13 cellular contexts compared by ENCODE assay signal in the genomic region with DNA sequence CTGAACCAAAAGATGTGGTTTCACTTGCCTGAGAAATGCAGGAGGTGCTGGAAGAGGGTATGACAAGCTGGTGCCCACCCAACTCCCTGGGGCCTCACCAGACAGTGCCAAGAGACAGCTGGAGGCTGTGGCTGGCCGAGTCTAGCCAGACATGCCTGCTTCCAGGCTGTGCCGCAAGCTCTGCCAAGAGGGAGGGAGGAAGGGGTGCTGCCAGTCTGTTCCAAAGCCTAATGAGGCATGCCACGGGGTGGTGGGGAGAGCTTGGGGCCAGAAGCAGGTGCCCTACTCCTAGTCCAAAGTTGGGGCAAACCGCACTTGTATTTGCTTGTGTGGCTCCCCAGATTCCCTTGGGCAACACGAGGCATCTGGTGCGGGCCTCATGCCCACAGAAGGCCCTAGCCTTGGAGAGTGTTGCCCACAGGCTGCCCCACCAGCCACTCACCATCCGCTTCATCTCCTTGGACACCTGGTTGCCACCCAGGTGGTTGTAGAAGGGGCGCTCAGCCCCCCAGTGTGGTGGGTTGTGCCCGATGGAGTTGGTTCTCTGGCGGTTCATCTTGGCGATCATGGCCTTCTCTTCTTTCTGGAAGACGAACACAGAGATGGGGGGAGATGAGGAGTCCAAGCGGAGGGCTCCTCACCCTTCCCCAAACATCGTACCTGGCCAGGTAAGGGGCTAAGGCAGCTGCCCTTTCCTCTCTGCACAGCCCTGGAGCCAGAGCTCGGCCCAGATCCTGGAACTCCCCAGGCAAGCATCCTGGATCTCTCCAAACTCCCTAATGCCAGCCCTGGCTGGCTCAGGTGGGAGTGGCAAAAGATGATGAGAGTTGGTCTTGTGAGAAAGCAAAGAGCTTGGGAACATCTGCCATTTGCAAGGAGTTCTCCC.
DNase-seq lines count a peak whose midpoint lies in the region; ATAC-seq, FAIRE-seq and TF ChIP-seq lines count a peak whose summit lies in the region.
"Had no signal": no experiment of that assay in that cellular context is flagged by ENCODE, and none has a peak within 500 bp of the region (broad histone marks: within the 10 kb centered on the region; RNA-seq: fewer than 3 reads in every experiment).

No MANE protein-coding gene starts in this region.

- H3K27ac ChIP-seq in coronary artery, result peak overlapping the region; percentile 21 to 77
- peak overlapping the region; percentile 54 to 55 for H3K27ac ChIP-seq in right atrium auricular region
- peak overlapping the region; percentile 28 to 63 for H3K27ac ChIP-seq in thoracic aorta
- H3K27ac ChIP-seq: 22Rv1 had no signal

- peak; percentile 63 for DNase-seq in DMS 273 (lab: John Stamatoyannopoulos, UW; ENCODE audit: unreplicated experiment)
- no peak for DNase-seq in DMS 273 treated with DMSO at 0.1 percent for 48 hours (lab: John Stamatoyannopoulos, UW)
- no peak for DNase-seq in coronary artery (ENCODE audit: low spot score)
- no peak for DNase-seq in right atrium auricular region (ENCODE audit: low spot score)
- no peak for DNase-seq in thoracic aorta (ENCODE audit: low spot score)
- DNase-seq in RCC 7860 (ENCODE audit: low spot score), result no peak
- DNase-seq in inferior parietal cortex (ENCODE audit: extremely low spot score), result no peak
- DNase-seq: DMS53, MV-4-11, NCI-H1417 treated with DMSO at 0.1 percent for 48 hours had no signal

- TF ChIP-seq CTCF in coronary artery (IDR thresholded peaks at IDR 0.05) (no peak), right atrium auricular region (IDR thresholded peaks at IDR 0.05) (no peak), thoracic aorta (IDR thresholded peaks at IDR 0.05) (no peak)

- H3K36me3 ChIP-seq in right atrium auricular region, result peaks cover 44% of the 10 kb centered on the region
- H3K36me3 ChIP-seq in thoracic aorta, result peaks cover 24% of the 10 kb centered on the region
- H3K36me3 ChIP-seq: HAP-1 had no signal

- no peak for ATAC-seq in thoracic aorta (ENCODE audit: insufficient number of reproducible peaks, low FRiP score, low read depth)
- no peak for ATAC-seq in GM18858 (IDR thresholded peaks at IDR 0.05; ENCODE audit: unreplicated experiment)

- H3K4me1 ChIP-seq in right atrium auricular region, result peaks cover 0 to 51% of the 10 kb centered on the region in 2 donors
- H3K4me1 ChIP-seq in thoracic aorta (ENCODE audit: control insufficient read depth in 1 of 2, low read depth in 2 of 2), result peaks cover 4 to 54% of the 10 kb centered on the region in 2 donors

- FAIRE-seq in RCC 7860 (lab: Jason Lieb, UNC), result no peak

- H3K9me3 ChIP-seq in right atrium auricular region, result no peaks in the 10 kb centered on the region
- no peaks in the 10 kb centered on the region for H3K9me3 ChIP-seq in thoracic aorta
- H3K9me3 ChIP-seq: HAP-1 had no signal

- no peaks in the 10 kb centered on the region for H3K27me3 ChIP-seq in right atrium auricular region
- H3K27me3 ChIP-seq in thoracic aorta (replicated peaks; ENCODE audit: insufficient read depth), result no peaks in the 10 kb centered on the region

- no peak overlapping the region for H3K4me3 ChIP-seq in coronary artery
- H3K4me3 ChIP-seq in right atrium auricular region, result no peak overlapping the region
- no peak overlapping the region for H3K4me3 ChIP-seq in thoracic aorta
- H3K4me3 ChIP-seq: HAP-1 had no signal
